13 cellular contexts compared by ENCODE assay signal in genomic region chr21:32386195-32386870, GRCh38. TPM values are rescaled to one million over a fixed set of nuclear protein-coding genes. Genes with fewer than 3 reads are reported as not detected.
A peak's percentile ranks its signal among the peaks of the same experiment; 100 is the strongest.
DNase-seq lines count a peak whose midpoint lies in the region; ATAC-seq, FAIRE-seq and TF ChIP-seq lines count a peak whose summit lies in the region.
"Had no signal": no experiment of that assay in that cellular context is flagged by ENCODE, and none has a peak within 500 bp of the region (broad histone marks: within the 10 kb centered on the region; RNA-seq: fewer than 3 reads in every experiment).

No MANE protein-coding gene starts in this region.

- H3K36me3 ChIP-seq in bronchial epithelial cell (ENCODE audit: control insufficient read depth, insufficient read depth, low read length) (peaks cover 12% of the 10 kb centered on the region), aorta (ENCODE audit: control insufficient read depth in 1 of 2, insufficient read depth in 2 of 2, low read length in 1 of 2) (peaks cover 0 to 5% of the 10 kb centered on the region in 2 donors)

- no TSS peak for BruUV-seq in Calu3 (replicated peaks; lab: Mats Ljungman, UMichigan)

- WGBS in aorta, 2 donors: 32 to 34% methylated on average over 6 of the region's 6 CpGs

- no peaks in the 10 kb centered on the region for H3K9me3 Mint-ChIP-seq in activated naive CD4-positive, alpha-beta T cell treated with anti-CD3 and anti-CD28 coated beads, Interleukin-2, amount 50 U/mL, for 72 hours
- no peaks in the 10 kb centered on the region for H3K9me3 Mint-ChIP-seq in activated naive CD4-positive, alpha-beta T cell treated with anti-CD3 and anti-CD28 coated beads for 36 hours
- no peaks in the 10 kb centered on the region for H3K9me3 Mint-ChIP-seq in Calu3 (ENCODE audit: low read depth, unreplicated experiment)
- H3K9me3 Mint-ChIP-seq: naive B cell had no signal

- peak; percentile 43 for FAIRE-seq in bronchial epithelial cell (lab: Jason Lieb, UNC)
- FAIRE-seq: endometrium, TTC549 had no signal

- intact Hi-C loops in activated naive CD4-positive, alpha-beta T cell treated with anti-CD3 and anti-CD28 coated beads for 36 hours (cut with micrococcal nuclease): no loop called here
- intact Hi-C loops in left colon (cut with DNase I, micrococcal nuclease): no loop called here
- intact Hi-C loops in aorta (cut with DNase I): no loop called here
- intact Hi-C loops in Calu3 (cut with micrococcal nuclease; ENCODE audit: unreplicated experiment): no loop called here

- no peak for TF ChIP-seq CTCF in bronchial epithelial cell (IDR thresholded peaks at IDR 0.05; ENCODE audit: insufficient read depth, low read length, severe bottlenecking)
- no peak for TF ChIP-seq CTCF in Calu3 (IDR thresholded peaks at IDR 0.05; ENCODE audit: unreplicated experiment)

- H3K4me3 Mint-ChIP-seq in activated naive CD4-positive, alpha-beta T cell treated with anti-CD3 and anti-CD28 coated beads for 36 hours: no peak overlapping the region
- no peak overlapping the region for H3K4me3 Mint-ChIP-seq in Calu3 (ENCODE audit: low read depth, unreplicated experiment)

- H3K27ac ChIP-seq in aorta (ENCODE audit: low read depth in 1 of 2, low read length in 2 of 2): peak overlapping the region; percentile 70 to 78

- H3K4me1 ChIP-seq in aorta (ENCODE audit: control insufficient read depth in 1 of 2, insufficient read depth in 2 of 2, low read length in 2 of 2): peaks cover 0 to 7% of the 10 kb centered on the region in 2 donors

- peak; percentile 49 to 50 for ATAC-seq in activated naive CD4-positive, alpha-beta T cell treated with anti-CD3 and anti-CD28 coated beads, Interleukin-2, amount 50 U/mL, for 72 hours
- ATAC-seq in left colon (peak; percentile 25), aorta (ENCODE audit: low FRiP score) (no peak)

- H3K27ac Mint-ChIP-seq in activated naive CD4-positive, alpha-beta T cell treated with anti-CD3 and anti-CD28 coated beads, Interleukin-2, amount 50 U/mL, for 72 hours: peak overlapping the region; percentile 72 to 79
- no peak overlapping the region for H3K27ac Mint-ChIP-seq in activated naive CD4-positive, alpha-beta T cell treated with anti-CD3 and anti-CD28 coated beads for 36 hours
- H3K27ac Mint-ChIP-seq in Calu3 (ENCODE audit: unreplicated experiment): no peak overlapping the region

- H3K36me3 Mint-ChIP-seq in activated naive CD4-positive, alpha-beta T cell treated with anti-CD3 and anti-CD28 coated beads, Interleukin-2, amount 50 U/mL, for 72 hours: peaks cover 9 to 29% of the 10 kb centered on the region in 2 donors
- peaks cover 33% of the 10 kb centered on the region for H3K36me3 Mint-ChIP-seq in activated naive CD4-positive, alpha-beta T cell treated with anti-CD3 and anti-CD28 coated beads for 36 hours (ENCODE audit: low read depth)
- H3K36me3 Mint-ChIP-seq in Calu3 (ENCODE audit: insufficient read depth, unreplicated experiment): peaks cover 21% of the 10 kb centered on the region

- H3K27me3 ChIP-seq in bronchial epithelial cell (ENCODE audit: control insufficient read depth, insufficient read depth, low read length) (no peaks in the 10 kb centered on the region), aorta (ENCODE audit: control insufficient read depth in 1 of 2, insufficient read depth in 2 of 2, low read length in 1 of 2) (no peaks in the 10 kb centered on the region)

- no peaks in the 10 kb centered on the region for H3K9me3 ChIP-seq in aorta (ENCODE audit: control insufficient read depth, low read length)

- CTCF ChIA-PET in activated naive CD4-positive, alpha-beta T cell treated with anti-CD3 and anti-CD28 coated beads for 36 hours (lab: Charles Lee): interaction anchor here (0.8 to 1.1 kb wide), 3 partner anchors 16 to 213 kb away, joined by 3 to 4 read pairs (median 3); no protein-coding TSS in a partner anchor
- CTCF ChIA-PET in Calu3 (lab: Charles Lee): no interaction called here

- no peaks in the 10 kb centered on the region for H3K27me3 Mint-ChIP-seq in activated naive CD4-positive, alpha-beta T cell treated with anti-CD3 and anti-CD28 coated beads for 36 hours (ENCODE audit: low read depth)
- no peaks in the 10 kb centered on the region for H3K27me3 Mint-ChIP-seq in Calu3 (ENCODE audit: unreplicated experiment)
- H3K27me3 Mint-ChIP-seq: naive B cell had no signal

- H3K4me3 ChIP-seq in bronchial epithelial cell (ENCODE audit: low read depth, low read length) (no peak overlapping the region), aorta (ENCODE audit: low read length in 2 of 2) (no peak overlapping the region)

- H3K4me1 Mint-ChIP-seq in activated naive CD4-positive, alpha-beta T cell treated with anti-CD3 and anti-CD28 coated beads for 36 hours (ENCODE audit: low read depth): peaks cover 56% of the 10 kb centered on the region
- H3K4me1 Mint-ChIP-seq in Calu3 (ENCODE audit: low read depth, unreplicated experiment): peaks cover 12% of the 10 kb centered on the region

- no peak for DNase-seq in activated naive CD4-positive, alpha-beta T cell treated with anti-CD3 and anti-CD28 coated beads, Interleukin-2, amount 50 U/mL, for 72 hours (ENCODE audit: low spot score in 2 of 2)
- no peak for DNase-seq in activated naive CD4-positive, alpha-beta T cell treated with anti-CD3 and anti-CD28 coated beads for 36 hours
- DNase-seq in bronchial epithelial cell (ENCODE audit: low read depth) (peak; percentile 96), left colon (no peak), aorta (peak; percentile 78 to 84), Calu3 (no peak), NCI-H446 treated with DMSO at 0.1 percent for 48 hours (lab: John Stamatoyannopoulos, UW) (no peak)
- DNase-seq in activated CD4-positive, alpha-beta T cell treated with anti-CD3 and anti-CD28 coated beads, Interleukin-2, amount 50 U/mL, for 1 hour: no peak
- DNase-seq: activated CD8-positive, alpha-beta memory T cell treated with anti-CD3 and anti-CD28 coated beads, Interleukin-2, amount 50 U/mL, for 48 hours; KG1; naive B cell had no signal

RNA-seq across cellular contexts. Expression of gene URB1, which starts 6.5 kb away (rescaled TPM):
- total RNA-seq in activated naive CD4-positive, alpha-beta T cell treated with anti-CD3 and anti-CD28 coated beads, Interleukin-2, amount 50 U/mL, for 72 hours: 10 to 100 TPM; 20.5 to 25.3 TPM
- 10 to 100 TPM; 20.8 to 21.4 TPM for total RNA-seq in activated naive CD4-positive, alpha-beta T cell treated with anti-CD3 and anti-CD28 coated beads for 36 hours
- total RNA-seq in bronchial epithelial cell: 19.3 and 22.4 TPM in 2 replicates
- 10 to 100 TPM in 1 of 2 donors, 1 to 10 TPM in 1; 7.3 to 12.6 TPM for total RNA-seq in left colon
- total RNA-seq in aorta: 10 to 100 TPM; 21.2 to 34.2 TPM
- polyA plus RNA-seq in aorta: 1 to 10 TPM; 2.0 to 4.7 TPM
- total RNA-seq in Calu3 (2022): 16.5 and 19.2 TPM in 2 replicates

RNA-seq across cellular contexts. Expression of gene EVA1C, which starts 26.2 kb away (rescaled TPM):
- total RNA-seq in activated naive CD4-positive, alpha-beta T cell treated with anti-CD3 and anti-CD28 coated beads, Interleukin-2, amount 50 U/mL, for 72 hours: 10 to 100 TPM in 1 of 2 donors, 1 to 10 TPM in 1; 7.8 to 15.2 TPM
- 1 to 10 TPM; 5.3 to 5.9 TPM for total RNA-seq in activated naive CD4-positive, alpha-beta T cell treated with anti-CD3 and anti-CD28 coated beads for 36 hours
- 8.8 and 9.0 TPM in 2 replicates for total RNA-seq in bronchial epithelial cell
- 10 to 100 TPM; 10.3 to 24.5 TPM for total RNA-seq in left colon
- total RNA-seq in aorta: 10 to 100 TPM; 48.6 to 72.6 TPM
- 100 to 1,000 TPM in 1 of 2 donors, 10 to 100 TPM in 1; 40.9 to 105 TPM for polyA plus RNA-seq in aorta
- 1.4 and 3.1 TPM in 2 replicates for total RNA-seq in Calu3 (2022)

Comparison
In these comparisons a context has a peak if more than half of its experiments do, and no peak if none do; other contexts are left out.
1. H3K27ac Mint-ChIP-seq: peak in activated naive CD4-positive, alpha-beta T cell treated with anti-CD3 and anti-CD28 coated beads, Interleukin-2, amount 50 U/mL, for 72 hours (2 of 2); none in activated naive CD4-positive, alpha-beta T cell treated with anti-CD3 and anti-CD28 coated beads for 36 hours (single experiment) and Calu3 (single experiment).
2. DNase-seq: peak in bronchial epithelial cell (single experiment) and aorta (2 of 2); none in activated naive CD4-positive, alpha-beta T cell treated with anti-CD3 and anti-CD28 coated beads, Interleukin-2, amount 50 U/mL, for 72 hours (0 of 2), activated naive CD4-positive, alpha-beta T cell treated with anti-CD3 and anti-CD28 coated beads for 36 hours (single experiment), left colon (0 of 2), Calu3 (single experiment), NCI-H446 treated with DMSO at 0.1 percent for 48 hours (single experiment) and activated CD4-positive, alpha-beta T cell treated with anti-CD3 and anti-CD28 coated beads, Interleukin-2, amount 50 U/mL, for 1 hour (single experiment).